12 cellular contexts compared by ENCODE assay signal in the genomic region with DNA sequence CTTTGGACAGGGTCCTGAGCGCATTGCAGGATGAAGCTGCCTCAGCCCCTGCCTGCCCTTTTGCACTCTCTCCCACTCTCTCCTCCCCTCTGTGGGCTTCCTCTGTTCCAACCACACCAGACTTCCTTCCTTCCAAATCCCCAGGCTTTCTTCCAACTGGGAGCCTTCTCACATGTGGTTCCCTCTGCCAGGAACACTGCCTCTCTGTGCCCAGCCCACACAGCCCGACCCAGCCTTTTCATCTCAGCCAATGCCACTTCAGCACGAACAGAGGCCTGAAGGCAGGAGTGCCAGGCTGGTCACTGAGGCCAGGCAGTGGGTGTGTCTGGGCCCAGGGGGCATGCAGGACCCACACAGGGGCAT. TPM values are rescaled to one million over a fixed set of nuclear protein-coding genes. Genes with fewer than 3 reads are reported as not detected.
A peak's percentile ranks its signal among the peaks of the same experiment; 100 is the strongest.
DNase-seq lines count a peak whose midpoint lies in the region; ATAC-seq and TF ChIP-seq lines count a peak whose summit lies in the region.
"Had no signal": no experiment of that assay in that cellular context is flagged by ENCODE, and none has a peak within 500 bp of the region (broad histone marks: within the 10 kb centered on the region; RNA-seq: fewer than 3 reads in every experiment).

No MANE protein-coding gene starts in this region.

- H3K9ac ChIP-seq in BLaER1 treated with 17β-estradiol and CSF1 and Interleukin-3, amounts not matched to agents 10 nM and 100 nM, result peak overlapping the region in 2 of 11 experiments; percentile 13 to 24; a peak in 1 of 22 replicates
- H3K9ac ChIP-seq in rectal smooth muscle tissue (ENCODE audit: low read length) (no peak overlapping the region), MM.1S (ENCODE audit: low read length) (no peak overlapping the region)

- H3K4me3 Mint-ChIP-seq in CD4-positive, alpha-beta T cell, result no peak overlapping the region

- H3K4me2 ChIP-seq in BLaER1 treated with 17β-estradiol and CSF1 and Interleukin-3, amounts not matched to agents 10 nM and 100 nM, result peak overlapping the region; percentile 41 to 81 (median 63)
- H3K4me2 ChIP-seq in MM.1S (ENCODE audit: low read depth, low read length), result no peak overlapping the region

- no peak overlapping the region for H2AFZ ChIP-seq in MM.1S (ENCODE audit: low read length)

- no peak overlapping the region for H3K27ac Mint-ChIP-seq in CD4-positive, alpha-beta T cell

- H3K27me3 ChIP-seq in BLaER1 treated with 17β-estradiol and CSF1 and Interleukin-3, amounts not matched to agents 10 nM and 100 nM, result no peaks in the 10 kb centered on the region
- H3K27me3 ChIP-seq in breast epithelium (no peaks in the 10 kb centered on the region), right atrium auricular region (no peaks in the 10 kb centered on the region), rectal smooth muscle tissue (ENCODE audit: control insufficient read depth, insufficient read depth, low read length) (no peaks in the 10 kb centered on the region), MM.1S (replicated peaks; ENCODE audit: insufficient read depth, low read length) (no peaks in the 10 kb centered on the region)
- no peaks in the 10 kb centered on the region for H3K27me3 ChIP-seq in CD4-positive, alpha-beta T cell (ENCODE audit: control insufficient read depth, insufficient read depth, low read length)

- intact Hi-C loops in breast epithelium (cut with DNase I; ENCODE audit: low total_unique reads), result loop anchor here (10.0 kb wide), 1 partner anchor 191 kb away; a partner anchor contains a TSS
- intact Hi-C loops in CD4-positive, alpha-beta T cell (cut with DNase I, micrococcal nuclease), result no loop called here

- peaks cover 49% of the 10 kb centered on the region for H3K36me3 Mint-ChIP-seq in CD4-positive, alpha-beta T cell (ENCODE audit: low read depth)

- no peaks in the 10 kb centered on the region for H3K9me2 ChIP-seq in MM.1S (replicated peaks; ENCODE audit: insufficient read depth, low read length)

- no peak for ATAC-seq in GM21529 (IDR thresholded peaks at IDR 0.05; ENCODE audit: unreplicated experiment)
- ATAC-seq in CD4-positive, alpha-beta T cell (ENCODE audit: poor library complexity), result no peak

- no peak for TF ChIP-seq CTCF in breast epithelium (IDR thresholded peaks at IDR 0.05)
- no peak for TF ChIP-seq CTCF in right atrium auricular region (IDR thresholded peaks at IDR 0.05)
- TF ChIP-seq CTCF in MM.1S (IDR thresholded peaks at IDR 0.05; ENCODE audit: low read length), result no peak
- TF ChIP-seq CTCF in CD4-positive, alpha-beta T cell (IDR thresholded peaks at IDR 0.05), result no peak

- H3K9me3 ChIP-seq in BLaER1 treated with 17β-estradiol and CSF1 and Interleukin-3, amounts not matched to agents 10 nM and 100 nM (replicated peaks in 1 of 11), result no peaks in the 10 kb centered on the region
- H3K9me3 ChIP-seq in breast epithelium (no peaks in the 10 kb centered on the region), right atrium auricular region (no peaks in the 10 kb centered on the region), MM.1S (replicated peaks; ENCODE audit: insufficient read depth, low read length) (no peaks in the 10 kb centered on the region)
- H3K9me3 ChIP-seq in CD4-positive, alpha-beta T cell (ENCODE audit: control insufficient read depth, low read length), result no peaks in the 10 kb centered on the region

- H3K4me1 Mint-ChIP-seq in CD4-positive, alpha-beta T cell (ENCODE audit: low read depth), result peaks cover 41% of the 10 kb centered on the region

- DNase-seq in breast epithelium (ENCODE audit: low spot score in 2 of 2) (peak in 1 of 2 donors; percentile 73), right atrium auricular region (ENCODE audit: low spot score) (no peak), MM.1S (no peak), DMS153 treated with DMSO at 0.1 percent for 48 hours (lab: John Stamatoyannopoulos, UW; ENCODE audit: unreplicated experiment) (no peak)
- no peak for DNase-seq in CD4-positive, alpha-beta T cell
- DNase-seq: NCI-H69; small intestine; stimulated activated naive CD4-positive, alpha-beta T cell; T-helper 1 cell had no signal

- no peaks in the 10 kb centered on the region for H3K9me3 Mint-ChIP-seq in CD4-positive, alpha-beta T cell

- H3K27ac ChIP-seq in BLaER1 treated with 17β-estradiol and CSF1 and Interleukin-3, amounts not matched to agents 10 nM and 100 nM, result peak overlapping the region in 1 of 11 experiments; percentile 6; a peak in 1 of 22 replicates
- H3K27ac ChIP-seq in breast epithelium (peak overlapping the region; percentile 78 to 91), right atrium auricular region (peak overlapping the region; percentile 56 to 58), rectal smooth muscle tissue (ENCODE audit: low read depth, low read length) (peak overlapping the region; percentile 10), MM.1S (ENCODE audit: low read length) (no peak overlapping the region)
- no peak overlapping the region for H3K27ac ChIP-seq in CD4-positive, alpha-beta T cell (ENCODE audit: low read depth, low read length)

- no peak for TF ChIP-seq POLR2A in breast epithelium (IDR thresholded peaks at IDR 0.05)

- peaks cover 93 to 100% (median 98%) of the 10 kb centered on the region in 10 experiments for H3K4me1 ChIP-seq in BLaER1 treated with 17β-estradiol and CSF1 and Interleukin-3, amounts not matched to agents 10 nM and 100 nM
- H3K4me1 ChIP-seq in breast epithelium, result peaks cover 8 to 16% of the 10 kb centered on the region in 2 donors
- H3K4me1 ChIP-seq in right atrium auricular region, result peaks cover 0 to 80% of the 10 kb centered on the region in 2 donors
- peaks cover 9% of the 10 kb centered on the region for H3K4me1 ChIP-seq in rectal smooth muscle tissue (ENCODE audit: control insufficient read depth, insufficient read depth, low read length)
- peaks cover 12% of the 10 kb centered on the region for H3K4me1 ChIP-seq in MM.1S (ENCODE audit: low read length)

- POLR2A ChIA-PET in CD4-positive, alpha-beta T cell (lab: Charles Lee), result no interaction called here

- no peaks in the 10 kb centered on the region for H3K79me2 ChIP-seq in MM.1S (ENCODE audit: low read length)

- no peaks in the 10 kb centered on the region for H3K27me3 Mint-ChIP-seq in CD4-positive, alpha-beta T cell

- H4K20me1 ChIP-seq in BLaER1 treated with 17β-estradiol and CSF1 and Interleukin-3, amounts not matched to agents 10 nM and 100 nM, result peaks cover 14 to 78% (median 40%) of the 10 kb centered on the region in 11 experiments; a peak in 17 of 22 replicates
- H4K20me1 ChIP-seq in MM.1S (ENCODE audit: insufficient read depth, low read length), result no peaks in the 10 kb centered on the region

- H3K4me3 ChIP-seq in BLaER1 treated with 17β-estradiol and CSF1 and Interleukin-3, amounts not matched to agents 10 nM and 100 nM, result no peak overlapping the region; a peak in 1 of 20 replicates
- peak overlapping the region in 1 of 3 donors; percentile 22 for H3K4me3 ChIP-seq in breast epithelium
- no peak overlapping the region for H3K4me3 ChIP-seq in right atrium auricular region
- H3K4me3 ChIP-seq in rectal smooth muscle tissue (ENCODE audit: low read length), result no peak overlapping the region
- H3K4me3 ChIP-seq in MM.1S (ENCODE audit: low read length), result no peak overlapping the region

- H3F3A ChIP-seq in MM.1S (ENCODE audit: insufficient read depth, low read length), result no peaks in the 10 kb centered on the region; the same call in 1 of the 2 replicates

- CTCF ChIA-PET in CD4-positive, alpha-beta T cell (lab: Charles Lee), result no interaction called here

- peaks cover 0 to 24% (median 3%) of the 10 kb centered on the region in 11 experiments; a peak in 10 of 22 replicates for H3K36me3 ChIP-seq in BLaER1 treated with 17β-estradiol and CSF1 and Interleukin-3, amounts not matched to agents 10 nM and 100 nM
- no peaks in the 10 kb centered on the region for H3K36me3 ChIP-seq in breast epithelium
- peaks cover 16% of the 10 kb centered on the region for H3K36me3 ChIP-seq in right atrium auricular region
- H3K36me3 ChIP-seq in rectal smooth muscle tissue (ENCODE audit: control insufficient read depth, insufficient read depth, low read length), result peaks cover 2% of the 10 kb centered on the region
- no peaks in the 10 kb centered on the region for H3K36me3 ChIP-seq in MM.1S (replicated peaks; ENCODE audit: insufficient read depth, low read length)

RNA-seq across cellular contexts. Expression of a gene that starts 5.9 kb away (rescaled TPM):
- total RNA-seq in breast epithelium (10 to 100 TPM; 16.6 to 39.0 (median 22.1) TPM), right atrium auricular region (10 to 100 TPM; 31.7 to 34.2 TPM)
- 10 to 100 TPM; 25.3 to 25.7 TPM for total RNA-seq in CD4-positive, alpha-beta T cell

RNA-seq across cellular contexts. Expression of a gene that starts 13.9 kb away (rescaled TPM):
- 10 to 100 TPM; 71.6 to 79.2 (median 75.4) TPM for total RNA-seq in breast epithelium
- total RNA-seq in right atrium auricular region, result 100 to 1,000 TPM; 154 to 303 TPM
- total RNA-seq in CD4-positive, alpha-beta T cell, result 10 to 100 TPM; 25.5 to 28.0 TPM

RNA-seq across cellular contexts. Expression of a gene that starts 53.4 kb away (rescaled TPM):
- total RNA-seq in breast epithelium (under 1 TPM in 2 of 3 donors, not detected in 1; 0.33 to 0.88 TPM), right atrium auricular region (not detected)
- not detected for total RNA-seq in CD4-positive, alpha-beta T cell

Comparison
In these comparisons a context has a peak if more than half of its experiments do, and no peak if none do; other contexts are left out.
1. H3K27ac ChIP-seq: peak in breast epithelium (2 of 2), right atrium auricular region (2 of 2) and rectal smooth muscle tissue (single experiment); none in MM.1S (single experiment) and CD4-positive, alpha-beta T cell (single experiment).